1 cellular context compared by ENCODE assay signal in the genomic region with DNA sequence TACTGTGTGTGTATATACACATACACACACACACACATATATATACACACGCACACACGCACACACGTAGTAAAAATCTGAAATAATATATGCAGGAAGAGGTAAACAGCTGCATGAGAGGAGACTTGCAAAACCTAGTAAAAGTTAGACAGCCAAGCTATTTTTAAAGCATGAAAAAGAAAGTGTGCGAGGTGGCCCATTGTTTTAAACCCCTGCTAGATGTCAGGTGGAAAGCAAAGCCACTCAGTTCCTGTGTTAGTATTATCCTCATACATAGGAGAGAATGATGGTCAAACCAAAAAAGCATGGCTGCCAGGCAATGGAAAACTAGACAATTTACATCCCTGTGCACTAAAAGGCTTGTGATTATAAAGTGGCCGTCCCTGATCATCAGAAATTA.
TF ChIP-seq lines count a peak whose summit lies in the region.

No MANE protein-coding gene starts in this region.

TF ChIP-seq in GM23338, 12 proteins besides CTCF, POLR2A, EP300 and RAD21 (continued from another document):
- TF ChIP-seq, protein P1, sequence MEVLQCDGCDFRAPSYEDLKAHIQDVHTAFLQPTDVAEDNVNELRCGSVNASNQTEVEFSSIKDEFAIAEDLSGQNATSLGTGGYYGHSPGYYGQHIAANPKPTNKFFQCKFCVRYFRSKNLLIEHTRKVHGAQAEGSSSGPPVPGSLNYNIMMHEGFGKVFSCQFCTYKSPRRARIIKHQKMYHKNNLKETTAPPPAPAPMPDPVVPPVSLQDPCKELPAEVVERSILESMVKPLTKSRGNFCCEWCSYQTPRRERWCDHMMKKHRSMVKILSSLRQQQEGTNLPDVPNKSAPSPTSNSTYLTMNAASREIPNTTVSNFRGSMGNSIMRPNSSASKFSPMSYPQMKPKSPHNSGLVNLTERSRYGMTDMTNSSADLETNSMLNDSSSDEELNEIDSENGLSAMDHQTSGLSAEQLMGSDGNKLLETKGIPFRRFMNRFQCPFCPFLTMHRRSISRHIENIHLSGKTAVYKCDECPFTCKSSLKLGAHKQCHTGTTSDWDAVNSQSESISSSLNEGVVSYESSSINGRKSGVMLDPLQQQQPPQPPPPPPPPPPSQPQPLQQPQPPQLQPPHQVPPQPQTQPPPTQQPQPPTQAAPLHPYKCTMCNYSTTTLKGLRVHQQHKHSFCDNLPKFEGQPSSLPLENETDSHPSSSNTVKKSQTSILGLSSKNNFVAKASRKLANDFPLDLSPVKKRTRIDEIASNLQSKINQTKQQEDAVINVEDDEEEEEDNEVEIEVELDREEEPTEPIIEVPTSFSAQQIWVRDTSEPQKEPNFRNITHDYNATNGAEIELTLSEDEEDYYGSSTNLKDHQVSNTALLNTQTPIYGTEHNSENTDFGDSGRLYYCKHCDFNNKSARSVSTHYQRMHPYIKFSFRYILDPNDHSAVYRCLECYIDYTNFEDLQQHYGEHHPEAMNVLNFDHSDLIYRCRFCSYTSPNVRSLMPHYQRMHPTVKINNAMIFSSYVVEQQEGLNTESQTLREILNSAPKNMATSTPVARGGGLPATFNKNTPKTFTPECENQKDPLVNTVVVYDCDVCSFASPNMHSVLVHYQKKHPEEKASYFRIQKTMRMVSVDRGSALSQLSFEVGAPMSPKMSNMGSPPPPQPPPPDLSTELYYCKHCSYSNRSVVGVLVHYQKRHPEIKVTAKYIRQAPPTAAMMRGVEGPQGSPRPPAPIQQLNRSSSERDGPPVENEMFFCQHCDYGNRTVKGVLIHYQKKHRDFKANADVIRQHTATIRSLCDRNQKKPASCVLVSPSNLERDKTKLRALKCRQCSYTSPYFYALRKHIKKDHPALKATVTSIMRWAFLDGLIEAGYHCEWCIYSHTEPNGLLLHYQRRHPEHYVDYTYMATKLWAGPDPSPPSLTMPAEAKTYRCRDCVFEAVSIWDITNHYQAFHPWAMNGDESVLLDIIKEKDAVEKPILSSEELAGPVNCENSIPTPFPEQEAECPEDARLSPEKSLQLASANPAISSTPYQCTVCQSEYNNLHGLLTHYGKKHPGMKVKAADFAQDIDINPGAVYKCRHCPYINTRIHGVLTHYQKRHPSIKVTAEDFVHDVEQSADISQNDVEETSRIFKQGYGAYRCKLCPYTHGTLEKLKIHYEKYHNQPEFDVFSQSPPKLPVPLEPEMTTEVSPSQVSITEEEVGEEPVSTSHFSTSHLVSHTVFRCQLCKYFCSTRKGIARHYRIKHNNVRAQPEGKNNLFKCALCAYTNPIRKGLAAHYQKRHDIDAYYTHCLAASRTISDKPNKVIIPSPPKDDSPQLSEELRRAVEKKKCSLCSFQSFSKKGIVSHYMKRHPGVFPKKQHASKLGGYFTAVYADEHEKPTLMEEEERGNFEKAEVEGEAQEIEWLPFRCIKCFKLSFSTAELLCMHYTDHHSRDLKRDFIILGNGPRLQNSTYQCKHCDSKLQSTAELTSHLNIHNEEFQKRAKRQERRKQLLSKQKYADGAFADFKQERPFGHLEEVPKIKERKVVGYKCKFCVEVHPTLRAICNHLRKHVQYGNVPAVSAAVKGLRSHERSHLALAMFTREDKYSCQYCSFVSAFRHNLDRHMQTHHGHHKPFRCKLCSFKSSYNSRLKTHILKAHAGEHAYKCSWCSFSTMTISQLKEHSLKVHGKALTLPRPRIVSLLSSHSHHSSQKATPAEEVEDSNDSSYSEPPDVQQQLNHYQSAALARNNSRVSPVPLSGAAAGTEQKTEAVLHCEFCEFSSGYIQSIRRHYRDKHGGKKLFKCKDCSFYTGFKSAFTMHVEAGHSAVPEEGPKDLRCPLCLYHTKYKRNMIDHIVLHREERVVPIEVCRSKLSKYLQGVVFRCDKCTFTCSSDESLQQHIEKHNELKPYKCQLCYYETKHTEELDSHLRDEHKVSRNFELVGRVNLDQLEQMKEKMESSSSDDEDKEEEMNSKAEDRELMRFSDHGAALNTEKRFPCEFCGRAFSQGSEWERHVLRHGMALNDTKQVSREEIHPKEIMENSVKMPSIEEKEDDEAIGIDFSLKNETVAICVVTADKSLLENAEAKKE (CRISPR knock-in tag; IDR thresholded peaks at IDR 0.05): no peak
